8 cellular contexts compared by ENCODE assay signal in the genomic region with DNA sequence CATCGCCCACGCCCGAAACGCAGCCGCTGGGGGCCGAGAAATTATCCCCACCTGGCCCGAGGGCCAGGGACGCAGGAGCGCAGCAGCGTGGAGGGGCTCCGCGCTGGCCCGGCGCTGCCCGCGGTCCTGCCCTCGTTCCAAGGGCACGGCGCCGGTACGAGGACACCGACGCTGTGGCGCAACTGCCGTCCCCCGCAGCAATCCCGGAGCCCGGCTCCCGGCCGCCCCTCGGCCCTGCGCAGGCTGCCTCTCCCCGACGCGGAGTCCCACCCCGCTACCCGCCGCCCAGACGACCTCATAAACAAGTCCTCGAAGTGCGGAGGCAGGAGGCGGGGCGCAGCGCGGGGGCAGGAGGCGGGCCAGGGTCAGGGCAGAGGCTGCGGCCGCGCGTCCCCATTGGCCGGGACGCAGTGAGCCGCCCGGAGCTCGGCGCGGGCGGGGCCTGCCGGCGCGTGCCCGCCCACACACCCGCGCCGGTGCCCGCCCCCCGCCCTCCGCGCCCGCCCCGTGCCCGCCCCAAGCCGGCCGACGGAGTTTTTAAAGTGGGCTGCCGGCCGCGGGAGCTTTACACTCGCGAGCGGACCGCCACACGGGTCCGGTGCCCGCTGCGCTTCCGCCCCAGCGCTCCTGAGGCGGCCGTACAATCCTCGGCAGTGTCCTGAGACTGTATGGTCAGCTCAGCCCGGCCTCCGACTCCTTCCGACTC. TPM values are rescaled to one million over a fixed set of nuclear protein-coding genes. Genes with fewer than 3 reads are reported as not detected.
A peak's percentile ranks its signal among the peaks of the same experiment; 100 is the strongest.
DNase-seq lines count a peak whose midpoint lies in the region; ATAC-seq lines count a peak whose summit lies in the region.

A gene (plus strand): TSS at position 568 of the 706 bp plus-strand sequence. CDS start 505 bp downstream, outside the sequence.

- peak within 1 kb of the TSS; percentile 84 for H2BK15ac ChIP-seq in mesenchymal stem cell (ENCODE audit: low read depth, poor library complexity, severe bottlenecking)

- H3K4me2 ChIP-seq in mesenchymal stem cell (ENCODE audit: low read length, poor library complexity, severe bottlenecking), result peak within 1 kb of the TSS; percentile 99

- H3K27ac ChIP-seq in mesenchymal stem cell (ENCODE audit: low read length, poor library complexity, severe bottlenecking), result no peak within 1 kb of the TSS

- peak within 1 kb of the TSS; percentile 57 for H4K91ac ChIP-seq in mesenchymal stem cell (ENCODE audit: low read length)

- peaks cover 15% of the 10 kb centered on the region for H3K79me1 ChIP-seq in mesenchymal stem cell (replicated peaks; ENCODE audit: low read length, poor library complexity, severe bottlenecking)

- 0% methylated on average over 81 of the region's 94 CpGs for WGBS in mesenchymal stem cell

- H3K9me3 ChIP-seq in endocrine pancreas (ENCODE audit: control insufficient read depth, low read length) (no peaks in the 10 kb centered on the region), mesenchymal stem cell (ENCODE audit: control insufficient read depth, low read length) (no peaks in the 10 kb centered on the region)

- H3K4me3 ChIP-seq in endocrine pancreas (ENCODE audit: control insufficient read depth, insufficient read depth, low read length), result no peak within 1 kb of the TSS
- H3K4me3 ChIP-seq in mesenchymal stem cell (ENCODE audit: insufficient read depth in 1 of 2, low read depth in 1 of 2, low read length in 2 of 2), result peak within 1 kb of the TSS; percentile 80 to 91

- peak within 1 kb of the TSS in 1 of 2 experiments; percentile 95 for H3K23ac ChIP-seq in mesenchymal stem cell (ENCODE audit: low read length in 2 of 2)

- in situ Hi-C loops in ACHN (cut with HindIII; ENCODE audit: low pct_ligation_motif_present, low pct_unique_long_range_greater_than_20kb, low sequenced_read_pairs), result no loop called here

- H3K14ac ChIP-seq in mesenchymal stem cell (ENCODE audit: low read length in 2 of 2), result peak within 1 kb of the TSS in 1 of 2 experiments; percentile 93

- H2BK5ac ChIP-seq in mesenchymal stem cell (ENCODE audit: low read depth, low read length, poor library complexity, severe bottlenecking), result peak within 1 kb of the TSS; percentile 61

- peak within 1 kb of the TSS; percentile 47 to 94 for H2BK12ac ChIP-seq in mesenchymal stem cell (ENCODE audit: low read length in 2 of 2)

- H3K4me1 ChIP-seq in endocrine pancreas (ENCODE audit: control insufficient read depth, insufficient read depth, low read length) (peaks cover 3% of the 10 kb centered on the region), mesenchymal stem cell (ENCODE audit: control insufficient read depth, insufficient read depth, low read depth, low read length) (peaks cover 21% of the 10 kb centered on the region)

- H3K27me3 ChIP-seq in endocrine pancreas (ENCODE audit: control insufficient read depth, insufficient read depth, low read length) (no peaks in the 10 kb centered on the region), mesenchymal stem cell (ENCODE audit: control insufficient read depth in 1 of 2, insufficient read depth in 1 of 2, low read length in 2 of 2) (peaks cover 0 to 11% of the 10 kb centered on the region in 2 experiments)

- H3K18ac ChIP-seq in mesenchymal stem cell (ENCODE audit: low read depth in 1 of 2, low read length in 2 of 2), result peak within 1 kb of the TSS; percentile 72 to 92

- DNase-seq in ACHN, result peak; percentile 88
- DNase-seq in NCI-H82 treated with DMSO at 0.1 percent for 48 hours (lab: John Stamatoyannopoulos, UW; ENCODE audit: unreplicated experiment), result peak; percentile 44
- peak; percentile 51 for DNase-seq in activated CD8-positive, alpha-beta memory T cell treated with anti-CD3 and anti-CD28 coated beads, Interleukin-2, amount 50 U/mL, for 24 hours (ENCODE audit: extremely low read depth)
- DNase-seq in mesenchymal stem cell, result peak; percentile 89
- peak; percentile 54 for DNase-seq in stimulated activated CD8-positive, alpha-beta memory T cell treated with anti-CD3 and anti-CD28 coated beads, Interleukin-12 subunit alpha, Interleukin-12 subunit beta, amount 100 ng/mL, for 24 hours (ENCODE audit: extremely low read depth)

- H4K8ac ChIP-seq in mesenchymal stem cell (ENCODE audit: low read length), result peak within 1 kb of the TSS; percentile 85

- no peak within 1 kb of the TSS for H2AK5ac ChIP-seq in mesenchymal stem cell (ENCODE audit: low read length, severe bottlenecking)

- peak within 1 kb of the TSS; percentile 67 for H2BK120ac ChIP-seq in mesenchymal stem cell (ENCODE audit: low read depth, low read length)

- peak within 1 kb of the TSS; percentile 92 for H2AFZ ChIP-seq in mesenchymal stem cell (ENCODE audit: low read depth, low read length)

- peak within 1 kb of the TSS; percentile 85 to 86 for H3K4ac ChIP-seq in mesenchymal stem cell (ENCODE audit: low read depth in 1 of 2, low read length in 2 of 2)

- H3K36me3 ChIP-seq in endocrine pancreas (ENCODE audit: control insufficient read depth, insufficient read depth, low read length) (no peaks in the 10 kb centered on the region), mesenchymal stem cell (ENCODE audit: control insufficient read depth in 1 of 2, insufficient read depth in 2 of 2, low read depth in 1 of 2, low read length in 2 of 2) (no peaks in the 10 kb centered on the region)

- ATAC-seq in GM18861 (IDR thresholded peaks at IDR 0.05; ENCODE audit: unreplicated experiment) (peak; percentile 61), HG03103 (IDR thresholded peaks at IDR 0.05; ENCODE audit: low read depth, unreplicated experiment) (peak; percentile 81)

- H3K9ac ChIP-seq in endocrine pancreas (ENCODE audit: control insufficient read depth, insufficient read depth, low read length), result peak within 1 kb of the TSS; percentile 69
- peak within 1 kb of the TSS; percentile 89 for H3K9ac ChIP-seq in mesenchymal stem cell (ENCODE audit: low read length)

RNA-seq across cellular contexts. Expression of the gene that starts here (rescaled TPM):
- 237 TPM for polyA plus RNA-seq in mesenchymal stem cell (2013, experiment 1 of 2)
- polyA plus RNA-seq in mesenchymal stem cell (2013, experiment 2 of 2), result 244 TPM
